In genomic region chr2:110054521-110055407, GRCh38 we compare ENCODE assay signal across 8 cellular contexts.
DNase-seq lines count a peak whose midpoint lies in the region; ATAC-seq and TF ChIP-seq lines count a peak whose summit lies in the region.
"Not testable (repeated sequence)": the region's sequence is repeated elsewhere in the genome, so short reads cannot be mapped to it uniquely, and the experiment has no call there.

No MANE protein-coding gene starts in this region.

- not testable (repeated sequence) for H3K4me2 ChIP-seq in mesenchymal stem cell (ENCODE audit: low read length, poor library complexity, severe bottlenecking)

- H2AFZ ChIP-seq in mesenchymal stem cell (ENCODE audit: low read depth, low read length) = not testable (repeated sequence)

- not testable (repeated sequence) for H3K4me1 ChIP-seq in body of pancreas; esophagus muscularis mucosa; right cardiac atrium (ENCODE audit: control insufficient read depth, insufficient read depth, low read length); mesenchymal stem cell (ENCODE audit: control insufficient read depth, insufficient read depth, low read depth, low read length); upper lobe of left lung

- H3K27ac ChIP-seq in body of pancreas = peak overlapping the region; percentile 58 to 68 (median 65)
- peak overlapping the region in 1 of 4 donors; percentile 39 for H3K27ac ChIP-seq in esophagus muscularis mucosa (replicated peaks in 1 of 4)
- not testable (repeated sequence) for H3K27ac ChIP-seq in right cardiac atrium (ENCODE audit: low read length); upper lobe of left lung
- H3K27ac ChIP-seq in mesenchymal stem cell (ENCODE audit: low read length, poor library complexity, severe bottlenecking) = peak overlapping the region; percentile 45

- H2BK12ac ChIP-seq in mesenchymal stem cell (ENCODE audit: low read length in 2 of 2) = not testable (repeated sequence)

- not testable (repeated sequence) for H3K4me3 ChIP-seq in body of pancreas; esophagus muscularis mucosa; right cardiac atrium (ENCODE audit: low read length); mesenchymal stem cell (ENCODE audit: insufficient read depth in 1 of 2, low read depth in 1 of 2, low read length in 2 of 2); upper lobe of left lung

- H3K14ac ChIP-seq in mesenchymal stem cell (ENCODE audit: low read length in 2 of 2) = not testable (repeated sequence)

- not testable (repeated sequence) for H3K79me1 ChIP-seq in mesenchymal stem cell (replicated peaks; ENCODE audit: low read length, poor library complexity, severe bottlenecking)

- H3K9me3 ChIP-seq in body of pancreas; esophagus muscularis mucosa; right cardiac atrium (ENCODE audit: control insufficient read depth, low read length); mesenchymal stem cell (ENCODE audit: control insufficient read depth, low read length); upper lobe of left lung: not testable (repeated sequence)

- TF ChIP-seq CTCF in body of pancreas (IDR thresholded peaks at IDR 0.05); esophagus muscularis mucosa (IDR thresholded peaks at IDR 0.05); upper lobe of left lung (IDR thresholded peaks at IDR 0.05): not testable (repeated sequence)

- not testable (repeated sequence) for H4K91ac ChIP-seq in mesenchymal stem cell (ENCODE audit: low read length)

- H2BK15ac ChIP-seq in mesenchymal stem cell (ENCODE audit: low read depth, poor library complexity, severe bottlenecking) = not testable (repeated sequence)

- intact Hi-C loops in body of pancreas (cut with DNase I); esophagus muscularis mucosa (cut with DNase I); right cardiac atrium (cut with DNase I); posterior vena cava (cut with DNase I): not testable (repeated sequence)

- not testable (repeated sequence) for H3K23ac ChIP-seq in mesenchymal stem cell (ENCODE audit: low read length in 2 of 2)

- DNase-seq in EL = peak; percentile 24
- DNase-seq in NCI-H226 = peak; percentile 42
- peak; percentile 13 to 44 (median 24) for DNase-seq in body of pancreas
- DNase-seq in esophagus muscularis mucosa (ENCODE audit: extremely low spot score) = peak; percentile 88
- peak; percentile 65 to 84 (median 75) for DNase-seq in right cardiac atrium
- peak; percentile 31 for DNase-seq in mesenchymal stem cell
- peak; percentile 82 for DNase-seq in posterior vena cava (ENCODE audit: low spot score)
- peak in 1 of 2 donors; percentile 20 for DNase-seq in upper lobe of left lung

- not testable (repeated sequence) for H2BK5ac ChIP-seq in mesenchymal stem cell (ENCODE audit: low read depth, low read length, poor library complexity, severe bottlenecking)

- WGBS in body of pancreas, 2 donors = 41 to 69% methylated on average over 2 of the region's 11 CpGs
- WGBS in esophagus muscularis mucosa = 28% methylated on average over 2 of the region's 11 CpGs
- WGBS in right cardiac atrium = 17% methylated on average over 2 of the region's 11 CpGs
- WGBS in mesenchymal stem cell = no CpG with 5 or more reads among the region's 11 CpGs
- WGBS in upper lobe of left lung, 2 donors = 37 to 54% methylated on average over 2 to 3 of the region's 11 CpGs

- not testable (repeated sequence) for H3K18ac ChIP-seq in mesenchymal stem cell (ENCODE audit: low read depth in 1 of 2, low read length in 2 of 2)

- ATAC-seq in body of pancreas (peak; percentile 70), right cardiac atrium (peak; percentile 96 to 97), upper lobe of left lung (ENCODE audit: low FRiP score in 2 of 2) (peak; percentile 77 to 89)

- TF ChIP-seq EP300 in esophagus muscularis mucosa (IDR thresholded peaks at IDR 0.05); upper lobe of left lung (IDR thresholded peaks at IDR 0.05): not testable (repeated sequence)

- not testable (repeated sequence) for H3K4ac ChIP-seq in mesenchymal stem cell (ENCODE audit: low read depth in 1 of 2, low read length in 2 of 2)

- H3K27me3 ChIP-seq in body of pancreas; esophagus muscularis mucosa; right cardiac atrium (ENCODE audit: control insufficient read depth, insufficient read depth); mesenchymal stem cell (ENCODE audit: control insufficient read depth in 1 of 2, insufficient read depth in 1 of 2, low read length in 2 of 2); upper lobe of left lung: not testable (repeated sequence)

- not testable (repeated sequence) for H2AK5ac ChIP-seq in mesenchymal stem cell (ENCODE audit: low read length, severe bottlenecking)

- TF ChIP-seq POLR2A in body of pancreas (IDR thresholded peaks at IDR 0.05); esophagus muscularis mucosa (IDR thresholded peaks at IDR 0.05; ENCODE audit: low read depth); upper lobe of left lung (IDR thresholded peaks at IDR 0.05): not testable (repeated sequence)

- H3K36me3 ChIP-seq in body of pancreas (replicated peaks in 1 of 2; ENCODE audit: insufficient read depth in 1 of 2, low read depth in 2 of 2); esophagus muscularis mucosa; mesenchymal stem cell (ENCODE audit: control insufficient read depth in 1 of 2, insufficient read depth in 2 of 2, low read depth in 1 of 2, low read length in 2 of 2); upper lobe of left lung: not testable (repeated sequence)

- not testable (repeated sequence) for H4K8ac ChIP-seq in mesenchymal stem cell (ENCODE audit: low read length)

- peak overlapping the region; percentile 18 for H3K9ac ChIP-seq in mesenchymal stem cell (ENCODE audit: low read length)

- not testable (repeated sequence) for H2BK120ac ChIP-seq in mesenchymal stem cell (ENCODE audit: low read depth, low read length)
